Comparison of ENCODE assay signal across 1 cellular context in the genomic region with DNA sequence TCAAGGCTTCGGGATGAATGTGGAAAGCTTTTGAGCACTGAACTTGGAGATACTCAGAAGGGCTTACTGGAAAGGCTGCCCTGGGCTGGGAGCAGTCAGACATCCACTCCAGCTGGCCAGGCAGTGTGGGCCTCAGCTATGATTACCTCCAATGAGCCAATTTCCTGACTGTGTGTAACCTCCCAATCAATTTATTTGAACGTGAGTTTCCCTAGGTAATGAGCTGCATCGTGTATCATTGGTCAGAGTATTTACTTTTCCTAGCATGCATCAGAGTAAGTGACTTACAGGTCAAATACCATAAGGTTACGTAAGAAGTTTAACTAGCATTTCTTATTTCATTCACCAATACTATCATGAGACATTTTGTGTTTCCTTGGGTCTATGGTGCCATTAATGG.
TF ChIP-seq lines count a peak whose summit lies in the region.

No MANE protein-coding gene starts in this region.

TF ChIP-seq in GM23338, 12 proteins besides CTCF, POLR2A, EP300 and RAD21 (continued from another document):
- TF ChIP-seq, protein P1, sequence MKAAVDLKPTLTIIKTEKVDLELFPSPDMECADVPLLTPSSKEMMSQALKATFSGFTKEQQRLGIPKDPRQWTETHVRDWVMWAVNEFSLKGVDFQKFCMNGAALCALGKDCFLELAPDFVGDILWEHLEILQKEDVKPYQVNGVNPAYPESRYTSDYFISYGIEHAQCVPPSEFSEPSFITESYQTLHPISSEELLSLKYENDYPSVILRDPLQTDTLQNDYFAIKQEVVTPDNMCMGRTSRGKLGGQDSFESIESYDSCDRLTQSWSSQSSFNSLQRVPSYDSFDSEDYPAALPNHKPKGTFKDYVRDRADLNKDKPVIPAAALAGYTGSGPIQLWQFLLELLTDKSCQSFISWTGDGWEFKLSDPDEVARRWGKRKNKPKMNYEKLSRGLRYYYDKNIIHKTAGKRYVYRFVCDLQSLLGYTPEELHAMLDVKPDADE (IDR thresholded peaks at IDR 0.05), result no peak
- no peak for TF ChIP-seq ZNF114 (CRISPR knock-in tag; IDR thresholded peaks at IDR 0.05)
- TF ChIP-seq CREB1 (CRISPR knock-in tag; IDR thresholded peaks at IDR 0.05; ENCODE audit: low read depth), result no peak
- TF ChIP-seq EZH2phosphoT487 (IDR thresholded peaks at IDR 0.05; ENCODE audit: unreplicated experiment), result no peak
